In the genomic region with DNA sequence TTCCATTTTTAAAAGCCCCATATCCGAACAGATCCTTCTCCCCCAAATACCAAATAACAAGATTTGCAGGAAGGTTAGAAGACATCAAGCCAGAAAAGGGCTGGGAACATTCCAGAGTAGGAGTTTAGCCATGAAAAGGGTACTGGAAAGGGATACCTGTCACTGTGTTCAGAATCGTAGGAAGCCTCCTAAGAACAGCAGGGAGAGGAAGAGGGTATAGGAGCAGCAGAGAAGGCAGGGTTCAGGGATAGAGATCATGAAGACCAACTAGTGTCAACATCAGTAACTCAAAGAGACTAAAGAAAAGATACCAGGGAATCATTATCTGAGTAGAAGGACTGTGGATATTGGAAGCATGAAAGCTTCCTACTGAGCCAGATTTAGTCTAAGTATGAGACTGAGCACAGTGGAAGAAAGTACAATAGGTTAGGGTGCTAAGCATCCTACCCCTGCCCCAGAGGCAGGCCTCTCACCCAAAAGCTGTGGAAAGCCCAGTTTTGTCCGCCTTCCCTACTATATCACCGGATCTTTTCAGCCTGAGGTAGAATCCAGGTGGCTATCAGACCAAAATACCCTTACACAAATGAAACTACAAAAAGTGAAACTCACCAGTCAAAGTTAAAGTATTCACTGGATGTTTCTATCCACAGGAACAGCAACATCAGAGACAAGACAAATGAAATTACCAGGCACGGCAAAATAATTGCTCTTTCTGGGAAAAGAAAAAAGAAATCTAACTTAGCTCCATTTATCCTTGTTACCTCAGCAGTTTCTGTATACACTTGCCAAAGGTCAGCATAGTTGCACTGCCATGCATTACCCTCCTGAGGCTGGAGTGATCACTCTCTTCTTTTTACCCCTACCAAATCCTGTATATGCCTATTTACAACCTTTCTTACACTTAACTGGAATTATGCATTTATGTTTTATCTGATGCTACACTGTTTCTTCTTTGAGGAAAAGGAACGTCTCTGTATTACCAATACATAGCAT, we compare ENCODE assay signal across 1 cellular context.
TF ChIP-seq lines count a peak whose summit lies in the region.

No MANE protein-coding gene starts in this region.

TF ChIP-seq in GM23338, 12 proteins besides CTCF, POLR2A, EP300 and RAD21:
- TF ChIP-seq NANOG (IDR thresholded peaks at IDR 0.05; ENCODE audit: borderline replicate concordance) (no peak), ZNF114 (CRISPR knock-in tag; IDR thresholded peaks at IDR 0.05) (no peak), CREB1 (CRISPR knock-in tag; IDR thresholded peaks at IDR 0.05; ENCODE audit: low read depth) (no peak), JUNB (IDR thresholded peaks at IDR 0.05; ENCODE audit: unreplicated experiment) (no peak), POLR2AphosphoS5 (IDR thresholded peaks at IDR 0.05; ENCODE audit: low read depth) (no peak), STAT1 (IDR thresholded peaks at IDR 0.05; ENCODE audit: unreplicated experiment) (no peak), EZH2phosphoT487 (IDR thresholded peaks at IDR 0.05; ENCODE audit: unreplicated experiment) (no peak), EZH2 (IDR thresholded peaks at IDR 0.05; ENCODE audit: low read depth, unreplicated experiment) (no peak), ZNF331 (CRISPR knock-in tag; IDR thresholded peaks at IDR 0.05; ENCODE audit: low read depth) (no peak)
- TF ChIP-seq, protein P1, sequence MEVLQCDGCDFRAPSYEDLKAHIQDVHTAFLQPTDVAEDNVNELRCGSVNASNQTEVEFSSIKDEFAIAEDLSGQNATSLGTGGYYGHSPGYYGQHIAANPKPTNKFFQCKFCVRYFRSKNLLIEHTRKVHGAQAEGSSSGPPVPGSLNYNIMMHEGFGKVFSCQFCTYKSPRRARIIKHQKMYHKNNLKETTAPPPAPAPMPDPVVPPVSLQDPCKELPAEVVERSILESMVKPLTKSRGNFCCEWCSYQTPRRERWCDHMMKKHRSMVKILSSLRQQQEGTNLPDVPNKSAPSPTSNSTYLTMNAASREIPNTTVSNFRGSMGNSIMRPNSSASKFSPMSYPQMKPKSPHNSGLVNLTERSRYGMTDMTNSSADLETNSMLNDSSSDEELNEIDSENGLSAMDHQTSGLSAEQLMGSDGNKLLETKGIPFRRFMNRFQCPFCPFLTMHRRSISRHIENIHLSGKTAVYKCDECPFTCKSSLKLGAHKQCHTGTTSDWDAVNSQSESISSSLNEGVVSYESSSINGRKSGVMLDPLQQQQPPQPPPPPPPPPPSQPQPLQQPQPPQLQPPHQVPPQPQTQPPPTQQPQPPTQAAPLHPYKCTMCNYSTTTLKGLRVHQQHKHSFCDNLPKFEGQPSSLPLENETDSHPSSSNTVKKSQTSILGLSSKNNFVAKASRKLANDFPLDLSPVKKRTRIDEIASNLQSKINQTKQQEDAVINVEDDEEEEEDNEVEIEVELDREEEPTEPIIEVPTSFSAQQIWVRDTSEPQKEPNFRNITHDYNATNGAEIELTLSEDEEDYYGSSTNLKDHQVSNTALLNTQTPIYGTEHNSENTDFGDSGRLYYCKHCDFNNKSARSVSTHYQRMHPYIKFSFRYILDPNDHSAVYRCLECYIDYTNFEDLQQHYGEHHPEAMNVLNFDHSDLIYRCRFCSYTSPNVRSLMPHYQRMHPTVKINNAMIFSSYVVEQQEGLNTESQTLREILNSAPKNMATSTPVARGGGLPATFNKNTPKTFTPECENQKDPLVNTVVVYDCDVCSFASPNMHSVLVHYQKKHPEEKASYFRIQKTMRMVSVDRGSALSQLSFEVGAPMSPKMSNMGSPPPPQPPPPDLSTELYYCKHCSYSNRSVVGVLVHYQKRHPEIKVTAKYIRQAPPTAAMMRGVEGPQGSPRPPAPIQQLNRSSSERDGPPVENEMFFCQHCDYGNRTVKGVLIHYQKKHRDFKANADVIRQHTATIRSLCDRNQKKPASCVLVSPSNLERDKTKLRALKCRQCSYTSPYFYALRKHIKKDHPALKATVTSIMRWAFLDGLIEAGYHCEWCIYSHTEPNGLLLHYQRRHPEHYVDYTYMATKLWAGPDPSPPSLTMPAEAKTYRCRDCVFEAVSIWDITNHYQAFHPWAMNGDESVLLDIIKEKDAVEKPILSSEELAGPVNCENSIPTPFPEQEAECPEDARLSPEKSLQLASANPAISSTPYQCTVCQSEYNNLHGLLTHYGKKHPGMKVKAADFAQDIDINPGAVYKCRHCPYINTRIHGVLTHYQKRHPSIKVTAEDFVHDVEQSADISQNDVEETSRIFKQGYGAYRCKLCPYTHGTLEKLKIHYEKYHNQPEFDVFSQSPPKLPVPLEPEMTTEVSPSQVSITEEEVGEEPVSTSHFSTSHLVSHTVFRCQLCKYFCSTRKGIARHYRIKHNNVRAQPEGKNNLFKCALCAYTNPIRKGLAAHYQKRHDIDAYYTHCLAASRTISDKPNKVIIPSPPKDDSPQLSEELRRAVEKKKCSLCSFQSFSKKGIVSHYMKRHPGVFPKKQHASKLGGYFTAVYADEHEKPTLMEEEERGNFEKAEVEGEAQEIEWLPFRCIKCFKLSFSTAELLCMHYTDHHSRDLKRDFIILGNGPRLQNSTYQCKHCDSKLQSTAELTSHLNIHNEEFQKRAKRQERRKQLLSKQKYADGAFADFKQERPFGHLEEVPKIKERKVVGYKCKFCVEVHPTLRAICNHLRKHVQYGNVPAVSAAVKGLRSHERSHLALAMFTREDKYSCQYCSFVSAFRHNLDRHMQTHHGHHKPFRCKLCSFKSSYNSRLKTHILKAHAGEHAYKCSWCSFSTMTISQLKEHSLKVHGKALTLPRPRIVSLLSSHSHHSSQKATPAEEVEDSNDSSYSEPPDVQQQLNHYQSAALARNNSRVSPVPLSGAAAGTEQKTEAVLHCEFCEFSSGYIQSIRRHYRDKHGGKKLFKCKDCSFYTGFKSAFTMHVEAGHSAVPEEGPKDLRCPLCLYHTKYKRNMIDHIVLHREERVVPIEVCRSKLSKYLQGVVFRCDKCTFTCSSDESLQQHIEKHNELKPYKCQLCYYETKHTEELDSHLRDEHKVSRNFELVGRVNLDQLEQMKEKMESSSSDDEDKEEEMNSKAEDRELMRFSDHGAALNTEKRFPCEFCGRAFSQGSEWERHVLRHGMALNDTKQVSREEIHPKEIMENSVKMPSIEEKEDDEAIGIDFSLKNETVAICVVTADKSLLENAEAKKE (CRISPR knock-in tag; IDR thresholded peaks at IDR 0.05) = no peak
- TF ChIP-seq, protein P2, sequence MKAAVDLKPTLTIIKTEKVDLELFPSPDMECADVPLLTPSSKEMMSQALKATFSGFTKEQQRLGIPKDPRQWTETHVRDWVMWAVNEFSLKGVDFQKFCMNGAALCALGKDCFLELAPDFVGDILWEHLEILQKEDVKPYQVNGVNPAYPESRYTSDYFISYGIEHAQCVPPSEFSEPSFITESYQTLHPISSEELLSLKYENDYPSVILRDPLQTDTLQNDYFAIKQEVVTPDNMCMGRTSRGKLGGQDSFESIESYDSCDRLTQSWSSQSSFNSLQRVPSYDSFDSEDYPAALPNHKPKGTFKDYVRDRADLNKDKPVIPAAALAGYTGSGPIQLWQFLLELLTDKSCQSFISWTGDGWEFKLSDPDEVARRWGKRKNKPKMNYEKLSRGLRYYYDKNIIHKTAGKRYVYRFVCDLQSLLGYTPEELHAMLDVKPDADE (IDR thresholded peaks at IDR 0.05) = no peak
- TF ChIP-seq, protein P3, sequence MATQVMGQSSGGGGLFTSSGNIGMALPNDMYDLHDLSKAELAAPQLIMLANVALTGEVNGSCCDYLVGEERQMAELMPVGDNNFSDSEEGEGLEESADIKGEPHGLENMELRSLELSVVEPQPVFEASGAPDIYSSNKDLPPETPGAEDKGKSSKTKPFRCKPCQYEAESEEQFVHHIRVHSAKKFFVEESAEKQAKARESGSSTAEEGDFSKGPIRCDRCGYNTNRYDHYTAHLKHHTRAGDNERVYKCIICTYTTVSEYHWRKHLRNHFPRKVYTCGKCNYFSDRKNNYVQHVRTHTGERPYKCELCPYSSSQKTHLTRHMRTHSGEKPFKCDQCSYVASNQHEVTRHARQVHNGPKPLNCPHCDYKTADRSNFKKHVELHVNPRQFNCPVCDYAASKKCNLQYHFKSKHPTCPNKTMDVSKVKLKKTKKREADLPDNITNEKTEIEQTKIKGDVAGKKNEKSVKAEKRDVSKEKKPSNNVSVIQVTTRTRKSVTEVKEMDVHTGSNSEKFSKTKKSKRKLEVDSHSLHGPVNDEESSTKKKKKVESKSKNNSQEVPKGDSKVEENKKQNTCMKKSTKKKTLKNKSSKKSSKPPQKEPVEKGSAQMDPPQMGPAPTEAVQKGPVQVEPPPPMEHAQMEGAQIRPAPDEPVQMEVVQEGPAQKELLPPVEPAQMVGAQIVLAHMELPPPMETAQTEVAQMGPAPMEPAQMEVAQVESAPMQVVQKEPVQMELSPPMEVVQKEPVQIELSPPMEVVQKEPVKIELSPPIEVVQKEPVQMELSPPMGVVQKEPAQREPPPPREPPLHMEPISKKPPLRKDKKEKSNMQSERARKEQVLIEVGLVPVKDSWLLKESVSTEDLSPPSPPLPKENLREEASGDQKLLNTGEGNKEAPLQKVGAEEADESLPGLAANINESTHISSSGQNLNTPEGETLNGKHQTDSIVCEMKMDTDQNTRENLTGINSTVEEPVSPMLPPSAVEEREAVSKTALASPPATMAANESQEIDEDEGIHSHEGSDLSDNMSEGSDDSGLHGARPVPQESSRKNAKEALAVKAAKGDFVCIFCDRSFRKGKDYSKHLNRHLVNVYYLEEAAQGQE (IDR thresholded peaks at IDR 0.05; ENCODE audit: unreplicated experiment) = no peak
